Comparison of ENCODE assay signal across 9 cellular contexts in the genomic region with DNA sequence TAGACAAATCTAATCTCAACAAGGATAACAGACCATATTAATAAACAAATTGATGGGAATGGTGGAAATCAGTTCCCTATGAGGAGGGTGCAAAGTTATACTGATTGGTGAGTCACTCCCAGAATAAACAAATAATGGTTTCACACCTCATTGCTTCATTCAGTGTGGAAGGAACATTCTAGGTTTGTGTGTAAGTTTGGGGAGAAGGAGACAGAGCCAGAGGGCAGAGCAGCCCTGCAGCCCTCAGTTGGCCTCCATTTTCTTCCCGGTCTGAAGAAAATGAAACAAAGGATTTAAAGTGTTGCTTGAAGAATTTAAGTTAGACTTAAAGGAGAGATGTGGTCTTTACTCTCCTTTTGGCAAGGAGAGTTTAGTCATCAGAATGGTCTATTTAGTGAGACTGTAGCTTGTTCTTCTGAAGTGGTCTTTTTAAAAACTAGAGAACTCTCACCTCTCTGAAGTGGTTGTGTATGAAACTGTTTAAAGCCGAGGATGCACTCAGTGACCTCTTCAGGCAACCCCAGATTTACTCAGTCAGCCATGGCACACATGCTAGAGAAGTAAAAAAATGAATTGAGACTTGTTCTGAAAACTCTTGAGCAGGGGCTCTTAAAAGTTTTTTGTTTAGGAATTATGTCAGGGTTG. TPM values are rescaled to one million over a fixed set of nuclear protein-coding genes. Genes with fewer than 3 reads are reported as not detected.
A peak's percentile ranks its signal among the peaks of the same experiment; 100 is the strongest.
DNase-seq lines count a peak whose midpoint lies in the region; ATAC-seq lines count a peak whose summit lies in the region.
"Had no signal": no experiment of that assay in that cellular context is flagged by ENCODE, and none has a peak within 500 bp of the region (broad histone marks: within the 10 kb centered on the region; RNA-seq: fewer than 3 reads in every experiment).

No MANE protein-coding gene starts in this region.

- H3K4me1 Mint-ChIP-seq in naive thymus-derived CD8-positive, alpha-beta T cell = peaks cover 18 to 54% (median 28%) of the 10 kb centered on the region in 4 donors

- peaks cover 94% of the 10 kb centered on the region for H3K79me2 ChIP-seq in Karpas-422 (ENCODE audit: low read length)

- H3K36me3 ChIP-seq in Karpas-422 (ENCODE audit: insufficient read depth, low read length) = peaks cover 45% of the 10 kb centered on the region
- H3K36me3 ChIP-seq: thyroid gland had no signal

- H3K4me3 Mint-ChIP-seq in naive thymus-derived CD8-positive, alpha-beta T cell = no peak overlapping the region

- ATAC-seq in GM18520 (IDR thresholded peaks at IDR 0.05; ENCODE audit: unreplicated experiment) (peak; percentile 48), GM21825 (IDR thresholded peaks at IDR 0.05; ENCODE audit: unreplicated experiment) (peak; percentile 49)
- peak; percentile 76 to 87 for ATAC-seq in naive thymus-derived CD8-positive, alpha-beta T cell

- H3K4me2 ChIP-seq in Karpas-422 (ENCODE audit: low read depth, low read length, poor library complexity, severe bottlenecking) = peak overlapping the region; percentile 32

- no peaks in the 10 kb centered on the region for H3K9me2 ChIP-seq in Karpas-422 (replicated peaks; ENCODE audit: insufficient read depth, low read length)

- no peak overlapping the region for H3K27ac Mint-ChIP-seq in naive thymus-derived CD8-positive, alpha-beta T cell

- peaks cover 15 to 52% (median 37%) of the 10 kb centered on the region in 3 donors for H3K36me3 Mint-ChIP-seq in naive thymus-derived CD8-positive, alpha-beta T cell

- peak overlapping the region; percentile 69 for H3K27ac ChIP-seq in Karpas-422 (ENCODE audit: low read length)
- H3K27ac ChIP-seq: thyroid gland had no signal

- POLR2A ChIA-PET in naive thymus-derived CD8-positive, alpha-beta T cell (lab: Charles Lee) = interaction anchor here (0.6 to 11.7 kb wide), 13 partner anchors 8 to 126 kb away, joined by 3 to 283 read pairs (median 9); a partner anchor contains a TSS

- no peaks in the 10 kb centered on the region for H4K20me1 ChIP-seq in Karpas-422 (ENCODE audit: insufficient read depth, low read depth, low read length)

- no peak overlapping the region for H2AFZ ChIP-seq in Karpas-422 (ENCODE audit: low read length)

- no peaks in the 10 kb centered on the region for H3K27me3 Mint-ChIP-seq in naive thymus-derived CD8-positive, alpha-beta T cell

- H3K4me3 ChIP-seq in Karpas-422 (ENCODE audit: low read length) = no peak overlapping the region
- H3K4me3 ChIP-seq: thyroid gland had no signal

- H3K9me3 ChIP-seq in Karpas-422 (ENCODE audit: low read length) = no peaks in the 10 kb centered on the region
- H3K9me3 ChIP-seq: thyroid gland had no signal

- peak; percentile 61 for DNase-seq in Karpas-422
- DNase-seq in naive thymus-derived CD8-positive, alpha-beta T cell = peak in 6 of 10 donors; percentile 48 to 85 (median 68)
- no peak for DNase-seq in NCI-H2171 treated with DMSO at 0.1 percent for 48 hours (lab: John Stamatoyannopoulos, UW)
- no peak for DNase-seq in NCI-H2171 (lab: John Stamatoyannopoulos, UW)
- no peak for DNase-seq in NCI-H1930 (lab: John Stamatoyannopoulos, UW)
- no peak for DNase-seq in A172 (ENCODE audit: low spot score)
- DNase-seq: thyroid gland had no signal

- peaks cover 98% of the 10 kb centered on the region for H3K4me1 ChIP-seq in Karpas-422 (ENCODE audit: low read length)

- no peaks in the 10 kb centered on the region for H3K27me3 ChIP-seq in Karpas-422 (ENCODE audit: low read length)
- H3K27me3 ChIP-seq: thyroid gland had no signal

- peak overlapping the region; percentile 10; the same call in 1 of the 2 replicates for H3K9ac ChIP-seq in Karpas-422 (ENCODE audit: low read length)

- no peaks in the 10 kb centered on the region for H3K9me3 Mint-ChIP-seq in naive thymus-derived CD8-positive, alpha-beta T cell

RNA-seq across cellular contexts. Expression of a gene that starts 27.2 kb away (rescaled TPM):
- 117 and 118 TPM in 2 replicates for total RNA-seq in Karpas-422 (2014; rRNA removed; shearing (Covaris generic); ENCODE audit: low replicate concordance)
- total RNA-seq in naive thymus-derived CD8-positive, alpha-beta T cell = 100 to 1,000 TPM; 416 to 435 TPM
- 100 to 1,000 TPM; 145 to 257 (median 209) TPM for polyA plus RNA-seq in naive thymus-derived CD8-positive, alpha-beta T cell
- total RNA-seq in A172 (2014; rRNA removed; shearing (Covaris generic)) = not detected in 2 replicates

Comparison
In these comparisons a context has a peak if more than half of its experiments do, and no peak if none do; other contexts are left out.
1. DNase-seq: peak in Karpas-422 (single experiment) and naive thymus-derived CD8-positive, alpha-beta T cell (6 of 10); none in NCI-H2171 treated with DMSO at 0.1 percent for 48 hours (single experiment), NCI-H2171 (single experiment), NCI-H1930 (0 of 2) and A172 (single experiment).
2. RNA of a gene that starts 27.2 kb away (total RNA-seq): 416 to 435 TPM in naive thymus-derived CD8-positive, alpha-beta T cell and 117 to 118 TPM in Karpas-422; not detected in A172; every median in the first group is over 100 times any median in the second.
3. Peak in every context shown above with its lines, with median percentiles within 50 percentile points of each other: ATAC-seq.